ENCODE assay signal across 26 cellular contexts in the genomic region with DNA sequence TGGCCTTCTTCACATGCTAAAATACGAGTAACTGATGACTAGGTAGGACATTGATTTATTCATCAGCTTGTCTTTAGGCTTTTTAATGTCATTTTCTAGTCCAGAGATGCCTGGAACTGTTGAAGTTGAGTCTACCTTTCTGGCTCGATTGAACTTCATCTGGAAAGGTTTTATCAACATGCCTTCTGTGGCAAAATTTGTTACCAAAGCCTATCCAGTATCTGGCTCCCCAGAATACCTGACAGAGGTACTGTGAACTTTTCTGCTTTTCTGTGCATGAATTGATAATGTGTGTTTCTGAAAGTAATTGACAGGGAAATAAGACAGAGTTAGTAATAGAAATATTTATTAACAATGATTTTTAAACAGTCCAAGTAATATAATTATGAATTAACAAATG.
"Had no signal": no experiment of that assay in that cellular context is flagged by ENCODE, and none has a peak within 500 bp of the region (broad histone marks: within the 10 kb centered on the region; RNA-seq: fewer than 3 reads in every experiment).

No MANE protein-coding gene starts in this region.

- DNase-seq: colonic mucosa; cortex of kidney; effector CD8-positive, alpha-beta T cell; effector memory CD8-positive, alpha-beta T cell; endodermal cell; erythroblast; esophagus squamous epithelium; foreskin fibroblast; foreskin melanocyte; gastrocnemius medialis; glutamatergic neuron; head of caudate nucleus; heart right ventricle; hippocampal formation; left cardiac atrium; left ventricle myocardium inferior; lower lobe of right lung; mesenchymal stem cell; mucosa of descending colon; naive B cell had no signal

- H3K4me1 Mint-ChIP-seq: endodermal cell, mesothelial cell of epicardium, naive B cell had no signal

- H3K27me3 Mint-ChIP-seq: dendritic cell treated with granulocyte-macrophage colony-stimulating factor and Interleukin-4, amounts not matched to agents 40 ng/mL and 50 ng/mL, for 4 days; effector memory CD8-positive, alpha-beta T cell; naive B cell had no signal

- H3K4me3 Mint-ChIP-seq: dendritic cell treated with granulocyte-macrophage colony-stimulating factor and Interleukin-4, amounts not matched to agents 40 ng/mL and 50 ng/mL, for 4 days; effector memory CD8-positive, alpha-beta T cell; endodermal cell; mesothelial cell of epicardium; naive B cell had no signal

- FAIRE-seq: endometrium, islet of Langerhans, keratinocyte had no signal

- ATAC-seq: effector memory CD8-positive, alpha-beta T cell; esophagus mucosa; gastrocnemius medialis; heart right ventricle; left cardiac atrium; lower lobe of right lung; mucosa of descending colon had no signal

- H3K9me3 Mint-ChIP-seq: dendritic cell treated with granulocyte-macrophage colony-stimulating factor and Interleukin-4, amounts not matched to agents 40 ng/mL and 50 ng/mL, for 4 days; effector memory CD8-positive, alpha-beta T cell; endodermal cell; mesothelial cell of epicardium; naive B cell had no signal

- H3K27ac Mint-ChIP-seq: dendritic cell treated with granulocyte-macrophage colony-stimulating factor and Interleukin-4, amounts not matched to agents 40 ng/mL and 50 ng/mL, for 4 days; endodermal cell had no signal
